In genomic region chr15:43793647-43794046, GRCh38 we compare ENCODE assay signal across 9 cellular contexts. TPM values are rescaled to one million over a fixed set of nuclear protein-coding genes. Genes with fewer than 3 reads are reported as not detected.
DNase-seq lines count a peak whose midpoint lies in the region; ATAC-seq and TF ChIP-seq lines count a peak whose summit lies in the region.
"Had no signal": no experiment of that assay in that cellular context is flagged by ENCODE, and none has a peak within 500 bp of the region (broad histone marks: within the 10 kb centered on the region; RNA-seq: fewer than 3 reads in every experiment).

No MANE protein-coding gene starts in this region.

- peaks cover 35% of the 10 kb centered on the region for H3K79me2 ChIP-seq in PC-3 (ENCODE audit: low read length)
- peaks cover 39% of the 10 kb centered on the region for H3K79me2 ChIP-seq in osteoblast (ENCODE audit: insufficient read depth, low read length)

- H3K27me3 ChIP-seq in CD4-positive, alpha-beta T cell (ENCODE audit: control insufficient read depth, insufficient read depth, low read length), result no peaks in the 10 kb centered on the region
- H3K27me3 ChIP-seq in PC-3 (ENCODE audit: low read length) (no peaks in the 10 kb centered on the region), endodermal cell (ENCODE audit: control insufficient read depth, insufficient read depth, low read length, poor library complexity, severe bottlenecking) (no peaks in the 10 kb centered on the region), osteoblast (ENCODE audit: insufficient read depth, low read length) (no peaks in the 10 kb centered on the region)

- peaks cover 5% of the 10 kb centered on the region for H3F3A ChIP-seq in PC-3 (ENCODE audit: low read length, unreplicated experiment)

- peaks cover 70% of the 10 kb centered on the region for H3K36me3 Mint-ChIP-seq in CD4-positive, alpha-beta T cell (ENCODE audit: low read depth)
- H3K36me3 Mint-ChIP-seq in endodermal cell (ENCODE audit: low read depth), result peaks cover 41% of the 10 kb centered on the region

- H3K36me3 ChIP-seq in PC-3 (ENCODE audit: low read depth, low read length) (peaks cover 30% of the 10 kb centered on the region), endodermal cell (ENCODE audit: control insufficient read depth, insufficient read depth, low read length) (peaks cover 45% of the 10 kb centered on the region), osteoblast (ENCODE audit: insufficient read depth, low read length) (peaks cover 46% of the 10 kb centered on the region)

- intact Hi-C loops in CD4-positive, alpha-beta T cell (cut with DNase I, micrococcal nuclease), result loop anchor here (5.0 to 10.0 kb wide), 2 partner anchors 34 to 279 kb away; partner anchors contain the start of genes WDR76 (in 2 of the 2) and MAP1A (in 1 of the 2)
- intact Hi-C loops in PC-3 (cut with micrococcal nuclease), result loop anchor here (2.0 kb wide), 1 partner anchor 17 kb away; the partner anchor contains the start of gene ELL3

- H3K9me2 ChIP-seq in PC-3 (replicated peaks; ENCODE audit: low read length), result no peaks in the 10 kb centered on the region

- peak overlapping the region; percentile 99 for H3K4me3 Mint-ChIP-seq in CD4-positive, alpha-beta T cell
- H3K4me3 Mint-ChIP-seq in endodermal cell, result peak overlapping the region; percentile 99

- ATAC-seq in CD4-positive, alpha-beta T cell (ENCODE audit: poor library complexity), result no peak
- no peak for ATAC-seq in PC-3
- ATAC-seq in activated CD4-positive, CD25-positive, alpha-beta regulatory T cell treated with anti-CD3 and anti-CD28 coated beads, Interleukin-2, amount 50 U/mL, for 24 hours, result no peak
- no peak for ATAC-seq in GM19328 (IDR thresholded peaks at IDR 0.05; ENCODE audit: unreplicated experiment)

- BruUV-seq in PC-3 (replicated peaks; lab: Mats Ljungman, UMichigan), result no TSS peak

- H2AFZ ChIP-seq in PC-3 (ENCODE audit: low read length) (no peak overlapping the region), osteoblast (ENCODE audit: low read length) (no peak overlapping the region)

- no peaks in the 10 kb centered on the region for H3K9me3 ChIP-seq in CD4-positive, alpha-beta T cell (ENCODE audit: control insufficient read depth, low read length)
- H3K9me3 ChIP-seq in PC-3 (ENCODE audit: low read length) (no peaks in the 10 kb centered on the region), endodermal cell (ENCODE audit: control insufficient read depth, low read length) (no peaks in the 10 kb centered on the region), osteoblast (ENCODE audit: low read depth, low read length) (no peaks in the 10 kb centered on the region)

- H3K4me1 Mint-ChIP-seq in CD4-positive, alpha-beta T cell (ENCODE audit: low read depth), result peaks cover 70% of the 10 kb centered on the region
- H3K4me1 Mint-ChIP-seq in endodermal cell, result peaks cover 39% of the 10 kb centered on the region

- peak overlapping the region; percentile 96 for H3K4me3 ChIP-seq in PC-3 (ENCODE audit: low read length)
- peak overlapping the region; percentile 96 for H3K4me3 ChIP-seq in endodermal cell (ENCODE audit: low read length)
- H3K4me3 ChIP-seq in osteoblast (ENCODE audit: insufficient read depth, low read length), result peak overlapping the region; percentile 100

- H4K20me1 ChIP-seq in PC-3 (ENCODE audit: low read length) (peaks cover 5% of the 10 kb centered on the region; the same call in 1 of the 2 replicates), osteoblast (ENCODE audit: insufficient read depth, low read length) (peaks cover 44% of the 10 kb centered on the region)

- H3K4me2 ChIP-seq in PC-3 (ENCODE audit: low read length) (peak overlapping the region; percentile 90), osteoblast (ENCODE audit: insufficient read depth, low read length) (peak overlapping the region; percentile 98)

- peak overlapping the region; percentile 98 for H3K27ac ChIP-seq in CD4-positive, alpha-beta T cell (ENCODE audit: low read depth, low read length)
- H3K27ac ChIP-seq in PC-3 (ENCODE audit: low read length) (no peak overlapping the region), endodermal cell (ENCODE audit: low read depth, low read length) (no peak overlapping the region), osteoblast (ENCODE audit: low read depth, low read length) (peak overlapping the region; percentile 99)

- no peak for DNase-seq in CD4-positive, alpha-beta T cell
- DNase-seq in PC-3 (no peak), endodermal cell (no peak), osteoblast (ENCODE audit: insufficient read length, low spot score, missing footprints) (no peak), NCI-H1048 (lab: John Stamatoyannopoulos, UW) (no peak), HUDEP-2 (lab: John Stamatoyannopoulos, UW; ENCODE audit: unreplicated experiment in 76 of 76) (no peak)
- DNase-seq: NCI-H345 had no signal

- WGBS in endodermal cell (ENCODE audit: insufficient coverage in 1 of 2, insufficient read length in 1 of 2), 2 experiments, result 90 to 92% methylated on average over 7 to 10 of the region's 10 CpGs

- H3K27me3 Mint-ChIP-seq in CD4-positive, alpha-beta T cell, result no peaks in the 10 kb centered on the region
- H3K27me3 Mint-ChIP-seq in endodermal cell (ENCODE audit: insufficient read depth), result no peaks in the 10 kb centered on the region

- peak overlapping the region; percentile 99 for H3K27ac Mint-ChIP-seq in CD4-positive, alpha-beta T cell
- peak overlapping the region; percentile 99 for H3K27ac Mint-ChIP-seq in endodermal cell

- no peaks in the 10 kb centered on the region for H3K9me3 Mint-ChIP-seq in CD4-positive, alpha-beta T cell
- no peaks in the 10 kb centered on the region for H3K9me3 Mint-ChIP-seq in endodermal cell

- H3K9ac ChIP-seq in PC-3 (ENCODE audit: low read length) (peak overlapping the region; percentile 99; the same call in 1 of the 2 replicates), endodermal cell (ENCODE audit: extremely low read depth, low read length, poor library complexity, severe bottlenecking) (no peak overlapping the region)

- H3K4me1 ChIP-seq in PC-3 (ENCODE audit: insufficient read depth, low read length) (peaks cover 49% of the 10 kb centered on the region), endodermal cell (ENCODE audit: control insufficient read depth, insufficient read depth, low read length) (peaks cover 15% of the 10 kb centered on the region), osteoblast (ENCODE audit: insufficient read depth, low read length) (peaks cover 52% of the 10 kb centered on the region)

- POLR2A ChIA-PET in CD4-positive, alpha-beta T cell (lab: Charles Lee), result interaction anchor here (1.4 to 4.4 kb wide), 3 partner anchors 17 to 44 kb away, joined by 5 to 55 read pairs (median 18); partner anchors contain the start of genes ELL3 and MFAP1
- POLR2A ChIA-PET in PC-3 (lab: Charles Lee; ENCODE audit: unreplicated experiment), result no interaction called here

- CTCF ChIA-PET in CD4-positive, alpha-beta T cell (lab: Charles Lee), result interaction anchor here (0.6 to 1.3 kb wide), 2 partner anchors 8 to 17 kb away, joined by 3 to 4 read pairs; partner anchors contain the start of gene ELL3
- CTCF ChIA-PET in PC-3 (lab: Charles Lee), result no interaction called here

- TF ChIP-seq CTCF in CD4-positive, alpha-beta T cell (IDR thresholded peaks at IDR 0.05), result no peak
- TF ChIP-seq CTCF in PC-3 (conservative IDR thresholded peaks at IDR 0.05; ENCODE audit: low read depth, low read length) (no peak), endodermal cell (conservative IDR thresholded peaks at IDR 0.05) (no peak), osteoblast (IDR thresholded peaks at IDR 0.05; ENCODE audit: extremely low read depth, low read depth, low read length) (no peak)

RNA-seq across cellular contexts. Expression of gene SERF2, which starts 1.5 kb away (rescaled TPM):
- 100 to 1,000 TPM; 319 to 323 TPM for total RNA-seq in CD4-positive, alpha-beta T cell
- 665 and 756 TPM in 2 replicates for total RNA-seq in PC-3 (2014; rRNA removed)
- total RNA-seq in endodermal cell, result 100 to 1,000 TPM; 613 to 648 TPM
- 582 TPM for polyA plus RNA-seq in endodermal cell (2013, experiment 1 of 2)
- 519 TPM for polyA plus RNA-seq in endodermal cell (2013, experiment 2 of 2)
- 432 and 461 TPM in 2 replicates for total RNA-seq in osteoblast

RNA-seq across cellular contexts. Expression of gene SERINC4, which starts 6.4 kb away (rescaled TPM):
- under 1 TPM in 1 of 2 experiments, not detected in 1; 0.36 TPM for total RNA-seq in CD4-positive, alpha-beta T cell
- total RNA-seq in PC-3 (2014; rRNA removed) (not detected in 2 replicates), endodermal cell (under 1 TPM in 1 of 2 donors, not detected in 1; 0.18 TPM), osteoblast (not detected in 2 replicates)
- polyA plus RNA-seq in endodermal cell (2013, experiment 1 of 2), result 0.36 TPM
- polyA plus RNA-seq in endodermal cell (2013, experiment 2 of 2), result not detected

RNA-seq across cellular contexts. Expression of gene HYPK, which starts 6.8 kb away (rescaled TPM):
- 10 to 100 TPM; 17.6 to 18.5 TPM for total RNA-seq in CD4-positive, alpha-beta T cell
- total RNA-seq in PC-3 (2014; rRNA removed) (22.8 and 29.4 TPM in 2 replicates), endodermal cell (10 to 100 TPM; 11.3 to 18.5 TPM), osteoblast (5.4 and 6.5 TPM in 2 replicates)
- 12.2 TPM for polyA plus RNA-seq in endodermal cell (2013, experiment 1 of 2)
- 9.7 TPM for polyA plus RNA-seq in endodermal cell (2013, experiment 2 of 2)

RNA-seq across cellular contexts. Expression of gene ELL3, which starts 16.9 kb away (rescaled TPM):
- total RNA-seq in CD4-positive, alpha-beta T cell, result 1 to 10 TPM; 1.1 to 2.3 TPM
- total RNA-seq in PC-3 (2014; rRNA removed) (15.0 and 35.8 TPM in 2 replicates), endodermal cell (1 to 10 TPM; 1.3 to 2.4 TPM), osteoblast (1.2 and 3.6 TPM in 2 replicates)
- 3.2 TPM for polyA plus RNA-seq in endodermal cell (2013, experiment 1 of 2)
- polyA plus RNA-seq in endodermal cell (2013, experiment 2 of 2), result 0.99 TPM

RNA-seq across cellular contexts. Expression of gene MFAP1, which starts 30.8 kb away (rescaled TPM):
- 10 to 100 TPM in 1 of 2 experiments, 1 to 10 TPM in 1; 9.4 to 10.6 TPM for total RNA-seq in CD4-positive, alpha-beta T cell
- total RNA-seq in PC-3 (2014; rRNA removed) (18.5 and 18.6 TPM in 2 replicates), endodermal cell (10 to 100 TPM; 35.3 to 48.5 TPM), osteoblast (14.7 and 16.6 TPM in 2 replicates)
- 38.7 TPM for polyA plus RNA-seq in endodermal cell (2013, experiment 1 of 2)
- 36.3 TPM for polyA plus RNA-seq in endodermal cell (2013, experiment 2 of 2)

Comparison
In these comparisons a context has a peak if more than half of its experiments do, and no peak if none do; other contexts are left out.
1. H3K27ac ChIP-seq: peak in CD4-positive, alpha-beta T cell (single experiment) and osteoblast (single experiment); none in PC-3 (single experiment) and endodermal cell (single experiment).
2. Peak in every context shown above with its lines, with median percentiles within 50 percentile points of each other: H3K4me3 ChIP-seq.